In genomic region chr9:133794006-133794760, GRCh38 we compare ENCODE assay signal across 3 cellular contexts.
TF ChIP-seq lines count a peak whose summit lies in the region.

No MANE protein-coding gene starts in this region.

TF ChIP-seq in GM23338, 12 proteins besides CTCF, POLR2A, EP300 and RAD21 (continues in another document):
- TF ChIP-seq EZH2phosphoT487 (IDR thresholded peaks at IDR 0.05; ENCODE audit: unreplicated experiment) (no peak), JUNB (IDR thresholded peaks at IDR 0.05; ENCODE audit: unreplicated experiment) (no peak), STAT1 (IDR thresholded peaks at IDR 0.05; ENCODE audit: unreplicated experiment) (no peak), POLR2AphosphoS5 (IDR thresholded peaks at IDR 0.05; ENCODE audit: low read depth) (no peak), CREB1 (CRISPR knock-in tag; IDR thresholded peaks at IDR 0.05; ENCODE audit: low read depth) (no peak), ZNF331 (CRISPR knock-in tag; IDR thresholded peaks at IDR 0.05; ENCODE audit: low read depth) (no peak), EZH2 (IDR thresholded peaks at IDR 0.05; ENCODE audit: low read depth, unreplicated experiment) (no peak)
- TF ChIP-seq, protein P1, sequence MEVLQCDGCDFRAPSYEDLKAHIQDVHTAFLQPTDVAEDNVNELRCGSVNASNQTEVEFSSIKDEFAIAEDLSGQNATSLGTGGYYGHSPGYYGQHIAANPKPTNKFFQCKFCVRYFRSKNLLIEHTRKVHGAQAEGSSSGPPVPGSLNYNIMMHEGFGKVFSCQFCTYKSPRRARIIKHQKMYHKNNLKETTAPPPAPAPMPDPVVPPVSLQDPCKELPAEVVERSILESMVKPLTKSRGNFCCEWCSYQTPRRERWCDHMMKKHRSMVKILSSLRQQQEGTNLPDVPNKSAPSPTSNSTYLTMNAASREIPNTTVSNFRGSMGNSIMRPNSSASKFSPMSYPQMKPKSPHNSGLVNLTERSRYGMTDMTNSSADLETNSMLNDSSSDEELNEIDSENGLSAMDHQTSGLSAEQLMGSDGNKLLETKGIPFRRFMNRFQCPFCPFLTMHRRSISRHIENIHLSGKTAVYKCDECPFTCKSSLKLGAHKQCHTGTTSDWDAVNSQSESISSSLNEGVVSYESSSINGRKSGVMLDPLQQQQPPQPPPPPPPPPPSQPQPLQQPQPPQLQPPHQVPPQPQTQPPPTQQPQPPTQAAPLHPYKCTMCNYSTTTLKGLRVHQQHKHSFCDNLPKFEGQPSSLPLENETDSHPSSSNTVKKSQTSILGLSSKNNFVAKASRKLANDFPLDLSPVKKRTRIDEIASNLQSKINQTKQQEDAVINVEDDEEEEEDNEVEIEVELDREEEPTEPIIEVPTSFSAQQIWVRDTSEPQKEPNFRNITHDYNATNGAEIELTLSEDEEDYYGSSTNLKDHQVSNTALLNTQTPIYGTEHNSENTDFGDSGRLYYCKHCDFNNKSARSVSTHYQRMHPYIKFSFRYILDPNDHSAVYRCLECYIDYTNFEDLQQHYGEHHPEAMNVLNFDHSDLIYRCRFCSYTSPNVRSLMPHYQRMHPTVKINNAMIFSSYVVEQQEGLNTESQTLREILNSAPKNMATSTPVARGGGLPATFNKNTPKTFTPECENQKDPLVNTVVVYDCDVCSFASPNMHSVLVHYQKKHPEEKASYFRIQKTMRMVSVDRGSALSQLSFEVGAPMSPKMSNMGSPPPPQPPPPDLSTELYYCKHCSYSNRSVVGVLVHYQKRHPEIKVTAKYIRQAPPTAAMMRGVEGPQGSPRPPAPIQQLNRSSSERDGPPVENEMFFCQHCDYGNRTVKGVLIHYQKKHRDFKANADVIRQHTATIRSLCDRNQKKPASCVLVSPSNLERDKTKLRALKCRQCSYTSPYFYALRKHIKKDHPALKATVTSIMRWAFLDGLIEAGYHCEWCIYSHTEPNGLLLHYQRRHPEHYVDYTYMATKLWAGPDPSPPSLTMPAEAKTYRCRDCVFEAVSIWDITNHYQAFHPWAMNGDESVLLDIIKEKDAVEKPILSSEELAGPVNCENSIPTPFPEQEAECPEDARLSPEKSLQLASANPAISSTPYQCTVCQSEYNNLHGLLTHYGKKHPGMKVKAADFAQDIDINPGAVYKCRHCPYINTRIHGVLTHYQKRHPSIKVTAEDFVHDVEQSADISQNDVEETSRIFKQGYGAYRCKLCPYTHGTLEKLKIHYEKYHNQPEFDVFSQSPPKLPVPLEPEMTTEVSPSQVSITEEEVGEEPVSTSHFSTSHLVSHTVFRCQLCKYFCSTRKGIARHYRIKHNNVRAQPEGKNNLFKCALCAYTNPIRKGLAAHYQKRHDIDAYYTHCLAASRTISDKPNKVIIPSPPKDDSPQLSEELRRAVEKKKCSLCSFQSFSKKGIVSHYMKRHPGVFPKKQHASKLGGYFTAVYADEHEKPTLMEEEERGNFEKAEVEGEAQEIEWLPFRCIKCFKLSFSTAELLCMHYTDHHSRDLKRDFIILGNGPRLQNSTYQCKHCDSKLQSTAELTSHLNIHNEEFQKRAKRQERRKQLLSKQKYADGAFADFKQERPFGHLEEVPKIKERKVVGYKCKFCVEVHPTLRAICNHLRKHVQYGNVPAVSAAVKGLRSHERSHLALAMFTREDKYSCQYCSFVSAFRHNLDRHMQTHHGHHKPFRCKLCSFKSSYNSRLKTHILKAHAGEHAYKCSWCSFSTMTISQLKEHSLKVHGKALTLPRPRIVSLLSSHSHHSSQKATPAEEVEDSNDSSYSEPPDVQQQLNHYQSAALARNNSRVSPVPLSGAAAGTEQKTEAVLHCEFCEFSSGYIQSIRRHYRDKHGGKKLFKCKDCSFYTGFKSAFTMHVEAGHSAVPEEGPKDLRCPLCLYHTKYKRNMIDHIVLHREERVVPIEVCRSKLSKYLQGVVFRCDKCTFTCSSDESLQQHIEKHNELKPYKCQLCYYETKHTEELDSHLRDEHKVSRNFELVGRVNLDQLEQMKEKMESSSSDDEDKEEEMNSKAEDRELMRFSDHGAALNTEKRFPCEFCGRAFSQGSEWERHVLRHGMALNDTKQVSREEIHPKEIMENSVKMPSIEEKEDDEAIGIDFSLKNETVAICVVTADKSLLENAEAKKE (CRISPR knock-in tag; IDR thresholded peaks at IDR 0.05) = no peak

TF ChIP-seq in H1, 55 proteins besides CTCF, POLR2A, EP300 and RAD21:
- TF ChIP-seq GABPA (IDR thresholded peaks at IDR 0.05; ENCODE audit: borderline replicate concordance, insufficient read depth, low read length) (no peak), SP1 (IDR thresholded peaks at IDR 0.05; ENCODE audit: low read depth, low read length) (no peak), KDM4A (IDR thresholded peaks at IDR 0.05; ENCODE audit: low read depth, low read length, severe bottlenecking) (no peak), TBP (IDR thresholded peaks at IDR 0.05; ENCODE audit: low read depth, low read length) (no peak)

TF ChIP-seq in WTC11, 78 proteins besides CTCF, POLR2A, EP300 and RAD21:
- TF ChIP-seq ZNF232 (CRISPR knock-in tag; IDR thresholded peaks at IDR 0.05) = no peak
